1 cellular context compared by ENCODE assay signal in genomic region chr15:48940508-48940907, GRCh38.
A peak's percentile ranks its signal among the peaks of the same experiment; 100 is the strongest.
TF ChIP-seq lines count a peak whose summit lies in the region.

No MANE protein-coding gene starts in this region.

TF ChIP-seq in GM12878, 131 proteins besides CTCF, POLR2A, EP300 and RAD21 (continued from another document and continues in another):
- TF ChIP-seq ESRRA (IDR thresholded peaks at IDR 0.05; ENCODE audit: low read length) (no peak), MAX (IDR thresholded peaks at IDR 0.05; ENCODE audit: low read depth, low read length) (no peak), ATF7 (IDR thresholded peaks at IDR 0.05; ENCODE audit: low read depth) (peak; percentile 99), CHD2 (IDR thresholded peaks at IDR 0.05; ENCODE audit: borderline replicate concordance, low read depth, low read length) (peak; percentile 80; the same call in 1 of the 2 replicates), TBL1XR1 (IDR thresholded peaks at IDR 0.05; ENCODE audit: low read depth, low read length) (peak; percentile 52; the same call in 1 of the 2 replicates), BCL11A (IDR thresholded peaks at IDR 0.05; ENCODE audit: low read depth, low read length) (peak; percentile 96), HCFC1 (IDR thresholded peaks at IDR 0.05; ENCODE audit: low read length) (no peak), ZBTB4 (CRISPR knock-in tag; IDR thresholded peaks at IDR 0.05) (no peak), CEBPZ (IDR thresholded peaks at IDR 0.05; ENCODE audit: low read depth, low read length) (no peak), STAT1 (conservative IDR thresholded peaks at IDR 0.05) (no peak), GATAD2B (conservative IDR thresholded peaks at IDR 0.05; ENCODE audit: low read depth) (no peak), ZNF217 (IDR thresholded peaks at IDR 0.05) (0 out of 2 replicates have a peak, but pooled peaks have one; percentile 19), CHD4 (IDR thresholded peaks at IDR 0.05) (no peak), BACH1 (IDR thresholded peaks at IDR 0.05; ENCODE audit: borderline replicate concordance) (peak; percentile 92), ASH2L (IDR thresholded peaks at IDR 0.05; ENCODE audit: borderline replicate concordance, low read depth) (no peak), IRF5 (IDR thresholded peaks at IDR 0.05; ENCODE audit: borderline replicate concordance) (no peak), FOXK2 (IDR thresholded peaks at IDR 0.05) (no peak), BHLHE40 (IDR thresholded peaks at IDR 0.05; ENCODE audit: borderline replicate concordance in 1 of 2, low read depth in 2 of 2, low read length in 1 of 2) (peak; percentile 76 to 90), MXI1 (IDR thresholded peaks at IDR 0.05; ENCODE audit: low read depth, low read length) (peak; percentile 48; the same call in 1 of the 2 replicates), PBX3 (IDR thresholded peaks at IDR 0.05; ENCODE audit: insufficient replicate concordance, low read depth, low read length) (no peak), SREBF1 (IDR thresholded peaks at IDR 0.05; ENCODE audit: low read length) (no peak), PKNOX1 (IDR thresholded peaks at IDR 0.05) (peak; percentile 43; the same call in 1 of the 2 replicates), SMAD1 (IDR thresholded peaks at IDR 0.05; ENCODE audit: low read depth, partially characterized antibody) (no peak), ZNF384 (IDR thresholded peaks at IDR 0.05; ENCODE audit: borderline replicate concordance, low read depth, low read length) (no peak), ELK1 (IDR thresholded peaks at IDR 0.05; ENCODE audit: low read depth, low read length) (no peak), ZNF274 (IDR thresholded peaks at IDR 0.05; ENCODE audit: insufficient read depth, insufficient read length) (no peak), CBX5 (IDR thresholded peaks at IDR 0.05; ENCODE audit: low read depth) (no peak), BCLAF1 (IDR thresholded peaks at IDR 0.05) (no peak), REST (IDR thresholded peaks at IDR 0.05; ENCODE audit: low read depth, low read length) (no peak), NBN (IDR thresholded peaks at IDR 0.05) (peak; percentile 93), NFIC (IDR thresholded peaks at IDR 0.05; ENCODE audit: low read depth, low read length) (peak; percentile 77; the same call in 1 of the 2 replicates), ZNF622 (IDR thresholded peaks at IDR 0.05) (no peak), EZH2 (IDR thresholded peaks at IDR 0.05; ENCODE audit: borderline replicate concordance, control insufficient read depth, low read depth, low read length) (no peak), BCL3 (IDR thresholded peaks at IDR 0.05; ENCODE audit: borderline replicate concordance, insufficient read depth, low read depth, low read length, poor library complexity, severe bottlenecking) (peak; percentile 51), TCF12 (IDR thresholded peaks at IDR 0.05; ENCODE audit: low read depth, low read length) (0 out of 2 replicates have a peak, but pooled peaks have one; percentile 32), IKZF2 (IDR thresholded peaks at IDR 0.05) (peak; percentile 75 to 87; a peak in 3 of 4 replicates), CHD1 (IDR thresholded peaks at IDR 0.05; ENCODE audit: low read depth, low read length) (no peak), TCF7 (IDR thresholded peaks at IDR 0.05; ENCODE audit: borderline replicate concordance) (no peak), NFXL1 (IDR thresholded peaks at IDR 0.05; ENCODE audit: borderline replicate concordance) (no peak), POLR2AphosphoS2 (IDR thresholded peaks at IDR 0.05; ENCODE audit: low read depth, low read length) (no peak), FOS (IDR thresholded peaks at IDR 0.05; ENCODE audit: borderline replicate concordance, extremely low read depth, insufficient read length) (no peak), RCOR1 (conservative IDR thresholded peaks at IDR 0.05; ENCODE audit: low read depth, low read length) (no peak), PML (IDR thresholded peaks at IDR 0.05; ENCODE audit: low read length) (0 out of 2 replicates have a peak, but pooled peaks have one; percentile 56), ZNF207 (IDR thresholded peaks at IDR 0.05; ENCODE audit: borderline replicate concordance) (no peak)
